ENCODE assay signal across 8 cellular contexts in genomic region chr16:57734925-57735754, GRCh38. TPM values are rescaled to one million over a fixed set of nuclear protein-coding genes. Genes with fewer than 3 reads are reported as not detected.
A peak's percentile ranks its signal among the peaks of the same experiment; 100 is the strongest.
DNase-seq lines count a peak whose midpoint lies in the region; ATAC-seq and TF ChIP-seq lines count a peak whose summit lies in the region.

No MANE protein-coding gene starts in this region.

- peaks cover 0 to 3% (median 0%) of the 10 kb centered on the region in 11 experiments; a peak in 1 of 22 replicates for H4K20me1 ChIP-seq in BLaER1 treated with 17β-estradiol and CSF1 and Interleukin-3, amounts not matched to agents 10 nM and 100 nM

- H3K4me2 ChIP-seq in BLaER1 treated with 17β-estradiol and CSF1 and Interleukin-3, amounts not matched to agents 10 nM and 100 nM: peak overlapping the region; percentile 91 to 100 (median 98)

- H3K4me1 ChIP-seq in BLaER1 treated with 17β-estradiol and CSF1 and Interleukin-3, amounts not matched to agents 10 nM and 100 nM: peaks cover 24 to 58% (median 46%) of the 10 kb centered on the region in 10 experiments

- H3K36me3 Mint-ChIP-seq in activated CD4-positive, alpha-beta T cell treated with anti-CD3 and anti-CD28 coated beads, Interleukin-2, amount 10 ng/mL, durations not matched to agents 24 days and 14 days (ENCODE audit: low read depth): peaks cover 19% of the 10 kb centered on the region

- DNase-seq in NCI-H526 (lab: John Stamatoyannopoulos, UW): peak; percentile 98 to 99
- peak; percentile 99 for DNase-seq in activated CD4-positive, alpha-beta T cell treated with anti-CD3 and anti-CD28 coated beads, Interleukin-2, amount 10 ng/mL, durations not matched to agents 24 days and 14 days
- peak; percentile 99 for DNase-seq in coronary artery (ENCODE audit: low spot score)
- peak; percentile 88 to 97 (median 94) for DNase-seq in stimulated activated CD4-positive, alpha-beta T cell treated with anti-CD3 and anti-CD28 coated beads, Interleukin-1b, Interleukin-23, amount 100 ng/mL, for 24 hours (ENCODE audit: low read depth in 4 of 4, low spot score in 1 of 4)

- no peaks in the 10 kb centered on the region for H3K27me3 ChIP-seq in BLaER1 treated with 17β-estradiol and CSF1 and Interleukin-3, amounts not matched to agents 10 nM and 100 nM
- no peaks in the 10 kb centered on the region for H3K27me3 ChIP-seq in layer of hippocampus (ENCODE audit: control insufficient read depth, insufficient read depth, low read length)

- H3K27me3 Mint-ChIP-seq in activated CD4-positive, alpha-beta T cell treated with anti-CD3 and anti-CD28 coated beads, Interleukin-2, amount 10 ng/mL, durations not matched to agents 24 days and 14 days: no peaks in the 10 kb centered on the region

- peak overlapping the region; percentile 86 to 96 (median 90) for H3K9ac ChIP-seq in BLaER1 treated with 17β-estradiol and CSF1 and Interleukin-3, amounts not matched to agents 10 nM and 100 nM

- ATAC-seq in GM19328 (IDR thresholded peaks at IDR 0.05; ENCODE audit: unreplicated experiment): peak; percentile 82
- ATAC-seq in HG03469 (IDR thresholded peaks at IDR 0.05; ENCODE audit: unreplicated experiment): peak; percentile 81

- peak overlapping the region; percentile 98 for H3K27ac Mint-ChIP-seq in activated CD4-positive, alpha-beta T cell treated with anti-CD3 and anti-CD28 coated beads, Interleukin-2, amount 10 ng/mL, durations not matched to agents 24 days and 14 days

- peaks cover 0 to 36% (median 20%) of the 10 kb centered on the region in 11 experiments; a peak in 14 of 22 replicates for H3K36me3 ChIP-seq in BLaER1 treated with 17β-estradiol and CSF1 and Interleukin-3, amounts not matched to agents 10 nM and 100 nM

- peak overlapping the region; percentile 99 for H3K4me3 Mint-ChIP-seq in activated CD4-positive, alpha-beta T cell treated with anti-CD3 and anti-CD28 coated beads, Interleukin-2, amount 10 ng/mL, durations not matched to agents 24 days and 14 days

- peaks cover 9 to 25% (median 11%) of the 10 kb centered on the region in 11 experiments for H3K9me3 ChIP-seq in BLaER1 treated with 17β-estradiol and CSF1 and Interleukin-3, amounts not matched to agents 10 nM and 100 nM (replicated peaks in 1 of 11)

- H3K27ac ChIP-seq in BLaER1 treated with 17β-estradiol and CSF1 and Interleukin-3, amounts not matched to agents 10 nM and 100 nM: peak overlapping the region; percentile 79 to 97 (median 94)
- H3K27ac ChIP-seq in coronary artery (peak overlapping the region; percentile 80 to 95), layer of hippocampus (ENCODE audit: low read depth, low read length) (peak overlapping the region; percentile 86)

- no peak for TF ChIP-seq CTCF in coronary artery (IDR thresholded peaks at IDR 0.05)

- H3K4me3 ChIP-seq in BLaER1 treated with 17β-estradiol and CSF1 and Interleukin-3, amounts not matched to agents 10 nM and 100 nM: peak overlapping the region; percentile 72 to 97 (median 85)
- peak overlapping the region; percentile 97 for H3K4me3 ChIP-seq in coronary artery

- H3K9me3 Mint-ChIP-seq in activated CD4-positive, alpha-beta T cell treated with anti-CD3 and anti-CD28 coated beads, Interleukin-2, amount 10 ng/mL, durations not matched to agents 24 days and 14 days: peaks cover 13% of the 10 kb centered on the region

- H3K4me1 Mint-ChIP-seq in activated CD4-positive, alpha-beta T cell treated with anti-CD3 and anti-CD28 coated beads, Interleukin-2, amount 10 ng/mL, durations not matched to agents 24 days and 14 days: peaks cover 21% of the 10 kb centered on the region

- intact Hi-C loops in activated CD4-positive, alpha-beta T cell treated with anti-CD3 and anti-CD28 coated beads, Interleukin-2, amount 10 ng/mL, durations not matched to agents 24 days and 14 days (cut with micrococcal nuclease): loop anchor here (1.0 to 10.0 kb wide), 10 partner anchors 68 to 430 kb away; partner anchors contain the start of genes CCDC102A, CFAP20, KIFC3 and USB1

RNA-seq across cellular contexts. Expression of gene KATNB1, which starts 0.4 kb away (rescaled TPM):
- 45.0 and 49.8 TPM in 2 replicates for total RNA-seq in activated CD4-positive, alpha-beta T cell treated with anti-CD3 and anti-CD28 coated beads, Interleukin-2, amount 10 ng/mL, durations not matched to agents 24 days and 14 days

RNA-seq across cellular contexts. Expression of gene DRC7, which starts 40.5 kb away (rescaled TPM):
- 0.09 TPM in 1 of 2 replicates, not detected in the other for total RNA-seq in activated CD4-positive, alpha-beta T cell treated with anti-CD3 and anti-CD28 coated beads, Interleukin-2, amount 10 ng/mL, durations not matched to agents 24 days and 14 days

Comparison
In these comparisons a context has a peak if more than half of its experiments do, and no peak if none do; other contexts are left out.
1. Peak in every context shown above with its lines: DNase-seq, ATAC-seq, H3K4me3 ChIP-seq and H3K27ac ChIP-seq.